29 cellular contexts compared by ENCODE assay signal in the genomic region with DNA sequence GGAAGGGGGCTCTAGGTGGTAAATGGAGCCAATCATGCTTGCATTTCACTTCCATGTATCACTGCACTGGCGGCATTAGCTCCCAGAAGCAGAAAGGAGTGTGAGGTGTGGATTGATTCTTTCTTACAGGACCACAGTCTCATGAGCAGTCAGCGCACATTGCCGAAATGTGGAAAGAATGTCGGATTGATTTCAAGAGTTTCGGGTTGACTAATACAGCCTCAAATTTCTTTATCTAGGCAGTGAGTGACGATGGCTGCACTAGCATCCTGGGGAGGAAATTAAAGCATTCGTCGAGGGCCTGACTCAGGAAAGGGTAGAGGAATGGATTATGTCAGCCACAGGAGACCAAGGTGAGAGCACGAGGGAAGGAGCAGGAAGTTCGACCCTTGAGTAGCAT.
A peak's percentile ranks its signal among the peaks of the same experiment; 100 is the strongest.
DNase-seq lines count a peak whose midpoint lies in the region; ATAC-seq, FAIRE-seq and TF ChIP-seq lines count a peak whose summit lies in the region.
"Had no signal": no experiment of that assay in that cellular context is flagged by ENCODE, and none has a peak within 500 bp of the region (broad histone marks: within the 10 kb centered on the region; RNA-seq: fewer than 3 reads in every experiment).

No MANE protein-coding gene starts in this region.

- CTCF ChIA-PET in activated CD4-positive, alpha-beta T cell treated with anti-CD3 and anti-CD28 coated beads for 36 hours (lab: Charles Lee): no interaction called here
- CTCF ChIA-PET in GM12878 (lab: Yijun Ruan, JAX): no interaction called here

- no peaks in the 10 kb centered on the region for H3K79me2 ChIP-seq in GM12878 (ENCODE audit: control insufficient read depth, insufficient read depth, low read length)

- in situ Hi-C loops in GM12878 (cut with MboI): no loop called here

- H2AFZ ChIP-seq in GM12878 (ENCODE audit: control insufficient read depth, low read depth, low read length): no peak overlapping the region

- peaks cover 22% of the 10 kb centered on the region for H3K27me3 Mint-ChIP-seq in activated CD4-positive, alpha-beta T cell treated with anti-CD3 and anti-CD28 coated beads for 36 hours
- H3K27me3 Mint-ChIP-seq in activated CD4-positive, alpha-beta T cell treated with anti-CD3 and anti-CD28 coated beads, Interleukin-2, amount 10 ng/mL, durations not matched to agents 24 days and 14 days: no peaks in the 10 kb centered on the region
- peaks cover 10 to 17% of the 10 kb centered on the region in 2 donors for H3K27me3 Mint-ChIP-seq in natural killer cell treated with Interleukin-12 subunit alpha and Interleukin-12 subunit beta and Interleukin-15 and Interleukin-18, amount 100 ng/mL, for 72 hours
- H3K27me3 Mint-ChIP-seq in natural killer cell (ENCODE audit: low read depth in 2 of 2): peaks cover 5 to 18% of the 10 kb centered on the region in 2 donors

- intact Hi-C loops in activated CD4-positive, alpha-beta T cell treated with anti-CD3 and anti-CD28 coated beads for 36 hours (cut with DNase I, micrococcal nuclease): no loop called here
- intact Hi-C loops in activated CD4-positive, alpha-beta T cell treated with anti-CD3 and anti-CD28 coated beads, Interleukin-2, amount 10 ng/mL, durations not matched to agents 24 days and 14 days (cut with micrococcal nuclease): no loop called here
- intact Hi-C loops in natural killer cell (cut with micrococcal nuclease): no loop called here
- intact Hi-C loops in GM12878 (cut with micrococcal nuclease; ENCODE audit: unreplicated experiment): no loop called here
- intact Hi-C loops in thyroid gland (cut with DNase I): no loop called here

- H3K4me2 ChIP-seq in GM12878 (ENCODE audit: control insufficient read depth, insufficient read depth): no peak overlapping the region
- H3K4me2 ChIP-seq: BLaER1 treated with 17β-estradiol and CSF1 and Interleukin-3, amounts not matched to agents 10 nM and 100 nM had no signal

- ATAC-seq in activated CD4-positive, alpha-beta T cell treated with anti-CD3 and anti-CD28 coated beads for 36 hours: peak; percentile 74
- ATAC-seq in natural killer cell treated with Interleukin-12 subunit alpha and Interleukin-12 subunit beta and Interleukin-15 and Interleukin-18, amount 100 ng/mL, for 72 hours: peak in 1 of 2 donors; percentile 83
- no peak for ATAC-seq in natural killer cell
- ATAC-seq in GM12878: peak; percentile 42
- ATAC-seq in stimulated activated effector memory CD8-positive, alpha-beta T cell treated with anti-CD3 and anti-CD28 coated beads, Interleukin-12 subunit alpha, Interleukin-12 subunit beta, amount 100 ng/mL, for 72 hours: peak; percentile 89
- ATAC-seq: HepG2, K562 had no signal

- SMC1A ChIA-PET in GM12878 (lab: Charles Lee; ENCODE audit: uncharacterized antibody, unreplicated experiment): interaction anchor here (1.3 kb wide), 1 partner anchor 31 kb away, joined by 3 read pairs; no protein-coding TSS in a partner anchor

- H3K9me3 Mint-ChIP-seq in activated CD4-positive, alpha-beta T cell treated with anti-CD3 and anti-CD28 coated beads for 36 hours (ENCODE audit: low read depth): no peaks in the 10 kb centered on the region
- H3K9me3 Mint-ChIP-seq in activated CD4-positive, alpha-beta T cell treated with anti-CD3 and anti-CD28 coated beads, Interleukin-2, amount 10 ng/mL, durations not matched to agents 24 days and 14 days: no peaks in the 10 kb centered on the region
- H3K9me3 Mint-ChIP-seq in natural killer cell treated with Interleukin-12 subunit alpha and Interleukin-12 subunit beta and Interleukin-15 and Interleukin-18, amount 100 ng/mL, for 72 hours: peaks cover 3% of the 10 kb centered on the region
- H3K9me3 Mint-ChIP-seq in natural killer cell: no peaks in the 10 kb centered on the region
- no peaks in the 10 kb centered on the region for H3K9me3 Mint-ChIP-seq in stimulated activated effector memory CD8-positive, alpha-beta T cell treated with anti-CD3 and anti-CD28 coated beads, Interleukin-12 subunit alpha, Interleukin-12 subunit beta, amount 100 ng/mL, for 72 hours
- H3K9me3 Mint-ChIP-seq: HFFc6 had no signal

- no peaks in the 10 kb centered on the region for H3K36me3 Mint-ChIP-seq in activated CD4-positive, alpha-beta T cell treated with anti-CD3 and anti-CD28 coated beads for 36 hours (ENCODE audit: low read depth)
- H3K36me3 Mint-ChIP-seq in activated CD4-positive, alpha-beta T cell treated with anti-CD3 and anti-CD28 coated beads, Interleukin-2, amount 10 ng/mL, durations not matched to agents 24 days and 14 days (ENCODE audit: low read depth): no peaks in the 10 kb centered on the region
- H3K36me3 Mint-ChIP-seq in natural killer cell treated with Interleukin-12 subunit alpha and Interleukin-12 subunit beta and Interleukin-15 and Interleukin-18, amount 100 ng/mL, for 72 hours: no peaks in the 10 kb centered on the region
- H3K36me3 Mint-ChIP-seq in natural killer cell: no peaks in the 10 kb centered on the region
- no peaks in the 10 kb centered on the region for H3K36me3 Mint-ChIP-seq in stimulated activated effector memory CD8-positive, alpha-beta T cell treated with anti-CD3 and anti-CD28 coated beads, Interleukin-12 subunit alpha, Interleukin-12 subunit beta, amount 100 ng/mL, for 72 hours
- H3K36me3 Mint-ChIP-seq: CD4-positive, alpha-beta memory T cell had no signal

- under 1% methylated on average over 10 of the region's 10 CpGs for WGBS in GM12878 (ENCODE audit: insufficient coverage, insufficient replicate concordance, low lambda C conversion rate, missing lambda C conversion rate)
- 82 to 84% methylated on average over 10 of the region's 10 CpGs for WGBS in thyroid gland, 2 donors

- H3K36me3 ChIP-seq in GM12878 (ENCODE audit: control insufficient read depth in 2 of 2, insufficient read depth in 2 of 2, low read length in 1 of 2): no peaks in the 10 kb centered on the region
- no peaks in the 10 kb centered on the region for H3K36me3 ChIP-seq in thyroid gland
- H3K36me3 ChIP-seq: BLaER1 treated with 17β-estradiol and CSF1 and Interleukin-3, amounts not matched to agents 10 nM and 100 nM; MG63; SJCRH30 had no signal

- H3K27ac ChIP-seq in GM12878 (ENCODE audit: control insufficient read depth, insufficient read depth) (no peak overlapping the region), thyroid gland (no peak overlapping the region)
- H3K27ac ChIP-seq: 22Rv1; BLaER1 treated with 17β-estradiol and CSF1 and Interleukin-3, amounts not matched to agents 10 nM and 100 nM; HL-60; SJCRH30 had no signal

- H3K9me3 ChIP-seq in GM12878 (replicated peaks; ENCODE audit: control insufficient read depth, insufficient read depth, low read length) (no peaks in the 10 kb centered on the region), thyroid gland (no peaks in the 10 kb centered on the region)
- H3K9me3 ChIP-seq: Caco-2, MG63, SJCRH30 had no signal

- peaks cover 4% of the 10 kb centered on the region for H3K4me1 Mint-ChIP-seq in activated CD4-positive, alpha-beta T cell treated with anti-CD3 and anti-CD28 coated beads for 36 hours
- H3K4me1 Mint-ChIP-seq in activated CD4-positive, alpha-beta T cell treated with anti-CD3 and anti-CD28 coated beads, Interleukin-2, amount 10 ng/mL, durations not matched to agents 24 days and 14 days: no peaks in the 10 kb centered on the region
- H3K4me1 Mint-ChIP-seq in natural killer cell treated with Interleukin-12 subunit alpha and Interleukin-12 subunit beta and Interleukin-15 and Interleukin-18, amount 100 ng/mL, for 72 hours (ENCODE audit: low read depth in 2 of 2): peaks cover 7% of the 10 kb centered on the region in 2 donors
- peaks cover 0 to 5% of the 10 kb centered on the region in 2 donors for H3K4me1 Mint-ChIP-seq in natural killer cell
- peaks cover 7% of the 10 kb centered on the region for H3K4me1 Mint-ChIP-seq in stimulated activated effector memory CD8-positive, alpha-beta T cell treated with anti-CD3 and anti-CD28 coated beads, Interleukin-12 subunit alpha, Interleukin-12 subunit beta, amount 100 ng/mL, for 72 hours
- H3K4me1 Mint-ChIP-seq: CD4-positive, alpha-beta memory T cell had no signal

- BruUV-seq in GM12878 (replicated peaks; lab: Mats Ljungman, UMichigan): no TSS peak

- H3K27me3 ChIP-seq in GM12878 (replicated peaks in 1 of 2; ENCODE audit: control insufficient read depth in 2 of 2, insufficient read depth in 2 of 2, low read length in 1 of 2) (no peaks in the 10 kb centered on the region), thyroid gland (no peaks in the 10 kb centered on the region)
- H3K27me3 ChIP-seq: BLaER1 treated with 17β-estradiol and CSF1 and Interleukin-3, amounts not matched to agents 10 nM and 100 nM; MG63; SJCRH30 had no signal

- H3K4me1 ChIP-seq in GM12878 (ENCODE audit: control insufficient read depth, insufficient read depth, low read length): no peaks in the 10 kb centered on the region
- no peaks in the 10 kb centered on the region for H3K4me1 ChIP-seq in thyroid gland
- H3K4me1 ChIP-seq: BLaER1 treated with 17β-estradiol and CSF1 and Interleukin-3, amounts not matched to agents 10 nM and 100 nM; Caco-2; SJCRH30 had no signal

- peak; percentile 27 for DNase-seq in activated CD4-positive, alpha-beta T cell treated with anti-CD3 and anti-CD28 coated beads for 36 hours
- DNase-seq in activated CD4-positive, alpha-beta T cell treated with anti-CD3 and anti-CD28 coated beads, Interleukin-2, amount 10 ng/mL, durations not matched to agents 24 days and 14 days: no peak
- no peak for DNase-seq in natural killer cell treated with Interleukin-12 subunit alpha and Interleukin-12 subunit beta and Interleukin-15 and Interleukin-18, amount 100 ng/mL, for 72 hours (ENCODE audit: low spot score)
- DNase-seq in natural killer cell (no peak), GM12878 (ENCODE audit: low read depth, low spot score) (no peak), thyroid gland (no peak), HCEC 1CT (no peak)
- no peak for DNase-seq in stimulated activated effector memory CD8-positive, alpha-beta T cell treated with anti-CD3 and anti-CD28 coated beads, Interleukin-12 subunit alpha, Interleukin-12 subunit beta, amount 100 ng/mL, for 72 hours (ENCODE audit: low spot score in 2 of 2)
- DNase-seq: Caco-2; CD4-positive, alpha-beta memory T cell; DMS 273 treated with DMSO at 0.1 percent for 48 hours; DMS79 treated with DMSO at 0.1 percent for 48 hours; H7; HFFc6; MG63; NCI-H1417; NCI-H1694 treated with DMSO at 0.1 percent for 48 hours; NCI-H2081 treated with DMSO at 0.1 percent for 48 hours; NCI-H2171 treated with DMSO at 0.1 percent for 48 hours; NCI-H524 treated with DMSO at 0.1 percent for 48 hours; NCI-H82; OCI-M1; SJCRH30 had no signal

- POLR2A ChIA-PET in activated CD4-positive, alpha-beta T cell treated with anti-CD3 and anti-CD28 coated beads for 36 hours (lab: Charles Lee): no interaction called here
- POLR2A ChIA-PET in GM12878 (lab: Charles Lee): interaction anchor here (0.6 kb wide), 1 partner anchor 10 kb away, joined by 3 read pairs; no protein-coding TSS in a partner anchor

- H3K27ac Mint-ChIP-seq in activated CD4-positive, alpha-beta T cell treated with anti-CD3 and anti-CD28 coated beads for 36 hours: no peak overlapping the region
- no peak overlapping the region for H3K27ac Mint-ChIP-seq in activated CD4-positive, alpha-beta T cell treated with anti-CD3 and anti-CD28 coated beads, Interleukin-2, amount 10 ng/mL, durations not matched to agents 24 days and 14 days
- H3K27ac Mint-ChIP-seq in natural killer cell treated with Interleukin-12 subunit alpha and Interleukin-12 subunit beta and Interleukin-15 and Interleukin-18, amount 100 ng/mL, for 72 hours: no peak overlapping the region
- H3K27ac Mint-ChIP-seq in natural killer cell: no peak overlapping the region
- no peak overlapping the region for H3K27ac Mint-ChIP-seq in stimulated activated effector memory CD8-positive, alpha-beta T cell treated with anti-CD3 and anti-CD28 coated beads, Interleukin-12 subunit alpha, Interleukin-12 subunit beta, amount 100 ng/mL, for 72 hours
- H3K27ac Mint-ChIP-seq: CD4-positive, alpha-beta memory T cell; HFFc6 had no signal

- H4K20me1 ChIP-seq in GM12878 (ENCODE audit: control insufficient read depth, insufficient read depth): no peaks in the 10 kb centered on the region
- H4K20me1 ChIP-seq: BLaER1 treated with 17β-estradiol and CSF1 and Interleukin-3, amounts not matched to agents 10 nM and 100 nM had no signal

- TF ChIP-seq EP300 in GM12878 (IDR thresholded peaks at IDR 0.05; ENCODE audit: borderline replicate concordance in 1 of 2, control insufficient read depth in 1 of 2, low read depth in 2 of 2, low read length in 2 of 2): no peak; a peak in 1 of 4 replicates

- H3K4me3 ChIP-seq in GM12878 (no peak overlapping the region), thyroid gland (replicated peaks in 1 of 3) (no peak overlapping the region)
- H3K4me3 ChIP-seq: BLaER1 treated with 17β-estradiol and CSF1 and Interleukin-3, amounts not matched to agents 10 nM and 100 nM; K562; MG63; SJCRH30 had no signal

- no peak overlapping the region for H3K4me3 Mint-ChIP-seq in activated CD4-positive, alpha-beta T cell treated with anti-CD3 and anti-CD28 coated beads for 36 hours
- no peak overlapping the region for H3K4me3 Mint-ChIP-seq in activated CD4-positive, alpha-beta T cell treated with anti-CD3 and anti-CD28 coated beads, Interleukin-2, amount 10 ng/mL, durations not matched to agents 24 days and 14 days
- peak overlapping the region; percentile 8 for H3K4me3 Mint-ChIP-seq in natural killer cell treated with Interleukin-12 subunit alpha and Interleukin-12 subunit beta and Interleukin-15 and Interleukin-18, amount 100 ng/mL, for 72 hours
- H3K4me3 Mint-ChIP-seq in natural killer cell: no peak overlapping the region
- no peak overlapping the region for H3K4me3 Mint-ChIP-seq in stimulated activated effector memory CD8-positive, alpha-beta T cell treated with anti-CD3 and anti-CD28 coated beads, Interleukin-12 subunit alpha, Interleukin-12 subunit beta, amount 100 ng/mL, for 72 hours
- H3K4me3 Mint-ChIP-seq: CD4-positive, alpha-beta memory T cell; HFFc6 had no signal

- H3K9ac ChIP-seq in GM12878 (ENCODE audit: control insufficient read depth, insufficient read depth, low read length): no peak overlapping the region
- H3K9ac ChIP-seq: BLaER1 treated with 17β-estradiol and CSF1 and Interleukin-3, amounts not matched to agents 10 nM and 100 nM had no signal

- TF ChIP-seq POLR2A in GM12878 (IDR thresholded peaks at IDR 0.05; ENCODE audit: low read depth, low read length): no peak
- TF ChIP-seq POLR2A in thyroid gland (IDR thresholded peaks at IDR 0.05): no peak

- TF ChIP-seq CTCF in natural killer cell (IDR thresholded peaks at IDR 0.05) (no peak), GM12878 (IDR thresholded peaks at IDR 0.05 in 2 of 3, conservative IDR thresholded peaks at IDR 0.05 in 1 of 3; ENCODE audit: control insufficient read depth in 2 of 3, extremely low read depth in 1 of 3, insufficient read depth in 1 of 3, low read depth in 3 of 3, low read length in 3 of 3) (no peak), thyroid gland (IDR thresholded peaks at IDR 0.05) (no peak)

- RAD21 ChIA-PET in GM12878 (lab: Charles Lee; ENCODE audit: unreplicated experiment): no interaction called here

- TF ChIP-seq RAD21 in GM12878 (IDR thresholded peaks at IDR 0.05; ENCODE audit: insufficient read depth, low read depth, low read length): no peak

- FAIRE-seq in GM12878 (lab: Jason Lieb, UNC): peak; percentile 47
- FAIRE-seq: HepG2, K562, RCC 7860 had no signal

Comparison
In these comparisons a context has a peak if more than half of its experiments do, and no peak if none do; other contexts are left out.
1. ATAC-seq: peak in activated CD4-positive, alpha-beta T cell treated with anti-CD3 and anti-CD28 coated beads for 36 hours (single experiment), GM12878 (single experiment) and stimulated activated effector memory CD8-positive, alpha-beta T cell treated with anti-CD3 and anti-CD28 coated beads, Interleukin-12 subunit alpha, Interleukin-12 subunit beta, amount 100 ng/mL, for 72 hours (single experiment); none in natural killer cell (0 of 3).